ENCODE assay signal across 8 cellular contexts in the genomic region with DNA sequence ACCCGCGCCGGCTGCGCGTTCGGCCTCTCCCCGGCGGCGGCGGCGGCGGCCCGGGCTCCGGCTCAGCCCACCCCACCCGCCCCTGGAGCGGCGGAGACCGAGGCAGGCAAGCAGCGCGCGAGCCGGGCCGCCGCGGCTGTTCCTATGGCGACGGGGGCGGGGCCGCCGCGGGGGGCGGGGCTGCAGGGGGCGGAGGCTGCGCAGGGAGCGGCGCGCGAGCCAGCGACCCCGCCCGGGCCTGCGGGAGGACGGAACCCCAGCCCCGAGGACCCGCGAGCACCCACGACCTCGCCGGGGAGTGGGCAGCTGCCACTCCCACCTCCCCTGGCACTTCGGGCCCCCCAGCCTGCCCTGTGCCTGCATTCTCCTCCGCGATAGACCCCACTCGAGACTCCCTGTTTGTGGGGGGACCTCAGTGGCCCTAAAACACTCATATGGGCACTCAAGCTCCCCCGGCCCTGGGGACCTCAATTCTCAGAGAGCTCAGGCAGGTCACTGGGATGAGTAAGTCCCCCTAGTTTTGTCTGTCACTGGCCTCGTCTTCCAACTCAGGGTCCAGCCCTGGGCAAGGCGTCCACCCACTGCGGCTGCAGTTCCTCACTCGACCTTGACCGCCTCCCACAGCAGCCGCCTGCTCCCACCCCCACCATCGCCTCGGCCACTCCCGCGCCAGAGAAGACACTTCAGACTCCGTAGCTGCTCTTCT. TPM values are rescaled to one million over a fixed set of nuclear protein-coding genes. Genes with fewer than 3 reads are reported as not detected.
A peak's percentile ranks its signal among the peaks of the same experiment; 100 is the strongest.
DNase-seq lines count a peak whose midpoint lies in the region; ATAC-seq lines count a peak whose summit lies in the region.

A gene (minus strand): TSS at position 115 of the 706 bp plus-strand sequence. CDS start 597 bp downstream, outside the sequence.

- intact Hi-C loops in activated CD4-positive, alpha-beta memory T cell treated with anti-CD3 and anti-CD28 coated beads for 36 hours (cut with micrococcal nuclease) = no loop called here

- WGBS in ectodermal cell, 2 experiments = 9 to 12% methylated on average over 65 of the region's 65 CpGs

- no peaks in the 10 kb centered on the region for H3K27me3 Mint-ChIP-seq in activated CD4-positive, alpha-beta memory T cell treated with anti-CD3 and anti-CD28 coated beads for 36 hours

- H3K9me3 ChIP-seq in ectodermal cell (ENCODE audit: control insufficient read depth, low read length) = no peaks in the 10 kb centered on the region

- POLR2A ChIA-PET in activated CD4-positive, alpha-beta memory T cell treated with anti-CD3 and anti-CD28 coated beads for 36 hours (lab: Charles Lee) = interaction anchor here (1.1 kb wide), 1 partner anchor 18 kb away, joined by 3 read pairs; no protein-coding TSS in a partner anchor

- peaks cover 10% of the 10 kb centered on the region for H3K36me3 Mint-ChIP-seq in activated CD4-positive, alpha-beta memory T cell treated with anti-CD3 and anti-CD28 coated beads for 36 hours

- DNase-seq in NCI-H2171 treated with DMSO at 0.1 percent for 48 hours (lab: John Stamatoyannopoulos, UW) (peak; percentile 40), medulla oblongata (ENCODE audit: extremely low spot score) (peak; percentile 20), NK-92 (lab: John Stamatoyannopoulos, UW; ENCODE audit: unreplicated experiment) (no peak)
- DNase-seq in activated CD4-positive, alpha-beta memory T cell treated with anti-CD3 and anti-CD28 coated beads for 36 hours = peak; percentile 80
- peak; percentile 59 for DNase-seq in stimulated activated CD8-positive, alpha-beta memory T cell treated with anti-CD3 and anti-CD28 coated beads, Interleukin-12 subunit alpha, Interleukin-12 subunit beta, amount 100 ng/mL, for 1 hour (ENCODE audit: low read depth)

- no peaks in the 10 kb centered on the region for H3K27me3 ChIP-seq in ectodermal cell (ENCODE audit: control insufficient read depth, insufficient read depth, low read length, poor library complexity, severe bottlenecking)

- peaks cover 6% of the 10 kb centered on the region for H3K4me1 ChIP-seq in ectodermal cell (ENCODE audit: control insufficient read depth, insufficient read depth, low read length)

- ATAC-seq in GM18867 (IDR thresholded peaks at IDR 0.05; ENCODE audit: unreplicated experiment) (peak; percentile 29), HG03025 (IDR thresholded peaks at IDR 0.05; ENCODE audit: low FRiP score, unreplicated experiment) (no peak)

- peak within 1 kb of the TSS; percentile 69 for H3K4me3 ChIP-seq in ectodermal cell (ENCODE audit: insufficient read depth, low read depth, low read length)

- H3K36me3 ChIP-seq in ectodermal cell (ENCODE audit: control insufficient read depth, insufficient read depth, low read length) = peaks cover 13% of the 10 kb centered on the region

- H3K4me1 Mint-ChIP-seq in activated CD4-positive, alpha-beta memory T cell treated with anti-CD3 and anti-CD28 coated beads for 36 hours (ENCODE audit: low read depth) = peaks cover 26% of the 10 kb centered on the region

- H3K9me3 Mint-ChIP-seq in activated CD4-positive, alpha-beta memory T cell treated with anti-CD3 and anti-CD28 coated beads for 36 hours = no peaks in the 10 kb centered on the region

- peak within 1 kb of the TSS; percentile 59 for H3K4me3 Mint-ChIP-seq in activated CD4-positive, alpha-beta memory T cell treated with anti-CD3 and anti-CD28 coated beads for 36 hours

- H3K27ac Mint-ChIP-seq in activated CD4-positive, alpha-beta memory T cell treated with anti-CD3 and anti-CD28 coated beads for 36 hours = no peak within 1 kb of the TSS

- H3K27ac ChIP-seq in ectodermal cell (ENCODE audit: insufficient read depth, low read depth, low read length, poor library complexity, severe bottlenecking) = peak within 1 kb of the TSS; percentile 72

- CTCF ChIA-PET in activated CD4-positive, alpha-beta memory T cell treated with anti-CD3 and anti-CD28 coated beads for 36 hours (lab: Charles Lee) = no interaction called here

RNA-seq across cellular contexts. Expression of the gene that starts here (rescaled TPM):
- total RNA-seq in activated CD4-positive, alpha-beta memory T cell treated with anti-CD3 and anti-CD28 coated beads for 36 hours = under 1 TPM; 0.29 to 0.77 TPM
- polyA plus RNA-seq in ectodermal cell (2013, experiment 1 of 4) = 86.5 TPM
- polyA plus RNA-seq in ectodermal cell (2013, experiment 2 of 4) = 78.2 TPM
- 110 TPM for polyA plus RNA-seq in ectodermal cell (2013, experiment 3 of 4)
- 117 TPM for polyA plus RNA-seq in ectodermal cell (2013, experiment 4 of 4)

Comparison
In these comparisons a context has a peak if more than half of its experiments do, and no peak if none do; other contexts are left out.
1. Peak in DNase-seq in activated CD4-positive, alpha-beta memory T cell treated with anti-CD3 and anti-CD28 coated beads for 36 hours; RNA of the gene not detected or under 1 TPM.